Comparison of ENCODE assay signal across 17 cellular contexts in the genomic region with DNA sequence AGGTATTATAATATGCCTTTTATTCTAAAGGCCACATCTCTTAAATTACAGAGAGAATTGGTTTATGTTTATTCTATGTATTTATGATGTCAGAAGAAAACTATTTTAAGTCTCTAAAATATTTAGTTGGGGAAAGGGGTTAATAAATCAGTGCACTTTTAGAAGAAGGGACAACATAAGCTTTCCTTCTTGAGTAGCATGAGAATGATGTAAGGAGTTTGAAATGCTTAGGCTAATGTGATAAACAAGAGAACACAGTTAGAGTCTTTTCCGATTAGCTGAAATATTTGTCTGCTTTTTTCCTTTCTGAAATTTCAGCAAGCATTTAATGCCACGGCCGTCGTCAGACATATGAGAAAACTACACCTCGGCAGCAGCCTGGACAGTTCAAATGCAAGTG.
"Had no signal": no experiment of that assay in that cellular context is flagged by ENCODE, and none has a peak within 500 bp of the region (broad histone marks: within the 10 kb centered on the region; RNA-seq: fewer than 3 reads in every experiment).

No MANE protein-coding gene starts in this region.

- H3K4me3 ChIP-seq: cardiac muscle cell, testis, upper lobe of right lung had no signal

- ATAC-seq: activated CD4-positive, alpha-beta T cell treated with anti-CD3 and anti-CD28 coated beads for 36 hours; activated naive CD4-positive, alpha-beta T cell treated with anti-CD3 and anti-CD28 coated beads, Interleukin-2, amount 50 U/mL, for 72 hours; left ventricle myocardium superior; naive thymus-derived CD8-positive, alpha-beta T cell; sciatic nerve; stimulated activated memory B cell treated with anti-CD40 and anti-IgM and Interleukin-4, amounts not matched to agents 10 μg/mL and 1 μg/mL and 100 μg/mL, for 72 hours; T-cell; upper lobe of right lung; WTC11 had no signal

- DNase-seq: activated CD4-positive, alpha-beta T cell treated with anti-CD3 and anti-CD28 coated beads for 36 hours; activated CD4-positive, alpha-beta T cell treated with anti-CD3 and anti-CD28 coated beads, Interleukin-2, amount 50 U/mL, for 48 hours; activated gamma-delta T cell treated with Interleukin-2 at 50 U/mL for 16 hours; amniotic stem cell; endodermal cell; head of caudate nucleus; left ventricle myocardium superior; naive thymus-derived CD8-positive, alpha-beta T cell; stimulated activated CD4-positive, alpha-beta T cell treated with anti-CD3 and anti-CD28 coated beads, Interleukin-4, amount 100 ng/mL, for 4 hours; T-cell; testis; upper lobe of right lung had no signal
